1 cellular context compared by ENCODE assay signal in the genomic region with DNA sequence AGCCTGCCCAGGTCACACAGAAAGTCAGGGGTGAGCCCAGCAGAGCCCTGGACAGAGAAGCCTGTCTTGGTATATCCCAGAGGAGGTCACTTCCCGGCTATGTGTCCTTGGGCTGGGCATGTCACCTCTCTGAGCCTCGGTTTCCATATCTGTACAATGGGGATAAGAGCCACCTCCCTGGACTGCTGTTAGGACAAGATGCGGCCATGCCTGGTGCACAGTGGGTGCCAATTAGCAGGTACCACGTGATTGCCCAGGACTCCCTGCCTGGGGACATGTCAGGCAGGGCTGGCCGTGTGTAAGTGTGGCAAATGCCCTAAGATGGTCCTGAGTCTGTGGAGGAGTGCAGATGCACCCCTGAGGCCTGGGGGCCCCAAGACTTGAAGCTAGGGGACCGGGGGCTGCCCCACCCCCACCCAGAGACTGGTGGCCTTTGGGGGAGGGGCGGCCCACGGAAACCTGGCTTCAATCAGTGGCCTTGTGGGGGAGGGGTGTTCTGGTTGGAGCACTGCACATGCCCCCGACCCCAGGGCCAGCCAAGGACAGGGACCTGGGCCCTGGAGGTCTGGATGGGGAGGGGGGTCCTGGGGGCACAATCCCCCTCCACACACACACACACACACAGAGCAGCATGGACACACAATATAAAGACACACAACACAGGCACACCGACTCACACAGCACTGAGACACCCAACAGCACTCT.
TF ChIP-seq lines count a peak whose summit lies in the region.

No MANE protein-coding gene starts in this region.

TF ChIP-seq in K562, 482 proteins besides CTCF, POLR2A, EP300 and RAD21:
- TF ChIP-seq RBM25 (IDR thresholded peaks at IDR 0.05; ENCODE audit: low read depth, low read length, severe bottlenecking) (peak; percentile 75), ESRRA (IDR thresholded peaks at IDR 0.05; ENCODE audit: borderline replicate concordance, low read depth) (peak; percentile 63; the same call in 1 of the 2 replicates), ADNP (tag; IDR thresholded peaks at IDR 0.05) (peak; percentile 61; the same call in 1 of the 2 replicates), BCOR (IDR thresholded peaks at IDR 0.05) (peak; percentile 26; the same call in 1 of the 2 replicates), DIDO1 (tag; IDR thresholded peaks at IDR 0.05; ENCODE audit: low read depth) (no peak), NEUROD1 (IDR thresholded peaks at IDR 0.05; ENCODE audit: borderline replicate concordance, low read depth, low read length, partially characterized antibody) (no peak), ZNF644 (tag; IDR thresholded peaks at IDR 0.05; ENCODE audit: low read depth) (no peak)
- TF ChIP-seq, protein P1, sequence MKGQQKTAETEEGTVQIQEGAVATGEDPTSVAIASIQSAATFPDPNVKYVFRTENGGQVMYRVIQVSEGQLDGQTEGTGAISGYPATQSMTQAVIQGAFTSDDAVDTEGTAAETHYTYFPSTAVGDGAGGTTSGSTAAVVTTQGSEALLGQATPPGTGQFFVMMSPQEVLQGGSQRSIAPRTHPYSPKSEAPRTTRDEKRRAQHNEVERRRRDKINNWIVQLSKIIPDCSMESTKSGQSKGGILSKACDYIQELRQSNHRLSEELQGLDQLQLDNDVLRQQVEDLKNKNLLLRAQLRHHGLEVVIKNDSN (CRISPR knock-in tag; IDR thresholded peaks at IDR 0.05) = peak; percentile 58; the same call in 1 of the 2 replicates
- TF ChIP-seq, protein P2, sequence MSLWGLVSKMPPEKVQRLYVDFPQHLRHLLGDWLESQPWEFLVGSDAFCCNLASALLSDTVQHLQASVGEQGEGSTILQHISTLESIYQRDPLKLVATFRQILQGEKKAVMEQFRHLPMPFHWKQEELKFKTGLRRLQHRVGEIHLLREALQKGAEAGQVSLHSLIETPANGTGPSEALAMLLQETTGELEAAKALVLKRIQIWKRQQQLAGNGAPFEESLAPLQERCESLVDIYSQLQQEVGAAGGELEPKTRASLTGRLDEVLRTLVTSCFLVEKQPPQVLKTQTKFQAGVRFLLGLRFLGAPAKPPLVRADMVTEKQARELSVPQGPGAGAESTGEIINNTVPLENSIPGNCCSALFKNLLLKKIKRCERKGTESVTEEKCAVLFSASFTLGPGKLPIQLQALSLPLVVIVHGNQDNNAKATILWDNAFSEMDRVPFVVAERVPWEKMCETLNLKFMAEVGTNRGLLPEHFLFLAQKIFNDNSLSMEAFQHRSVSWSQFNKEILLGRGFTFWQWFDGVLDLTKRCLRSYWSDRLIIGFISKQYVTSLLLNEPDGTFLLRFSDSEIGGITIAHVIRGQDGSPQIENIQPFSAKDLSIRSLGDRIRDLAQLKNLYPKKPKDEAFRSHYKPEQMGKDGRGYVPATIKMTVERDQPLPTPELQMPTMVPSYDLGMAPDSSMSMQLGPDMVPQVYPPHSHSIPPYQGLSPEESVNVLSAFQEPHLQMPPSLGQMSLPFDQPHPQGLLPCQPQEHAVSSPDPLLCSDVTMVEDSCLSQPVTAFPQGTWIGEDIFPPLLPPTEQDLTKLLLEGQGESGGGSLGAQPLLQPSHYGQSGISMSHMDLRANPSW (CRISPR knock-in tag; IDR thresholded peaks at IDR 0.05) = no peak
- TF ChIP-seq, protein P3, sequence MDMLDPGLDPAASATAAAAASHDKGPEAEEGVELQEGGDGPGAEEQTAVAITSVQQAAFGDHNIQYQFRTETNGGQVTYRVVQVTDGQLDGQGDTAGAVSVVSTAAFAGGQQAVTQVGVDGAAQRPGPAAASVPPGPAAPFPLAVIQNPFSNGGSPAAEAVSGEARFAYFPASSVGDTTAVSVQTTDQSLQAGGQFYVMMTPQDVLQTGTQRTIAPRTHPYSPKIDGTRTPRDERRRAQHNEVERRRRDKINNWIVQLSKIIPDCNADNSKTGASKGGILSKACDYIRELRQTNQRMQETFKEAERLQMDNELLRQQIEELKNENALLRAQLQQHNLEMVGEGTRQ (CRISPR knock-in tag; IDR thresholded peaks at IDR 0.05) = 0 out of 2 replicates have a peak, but pooled peaks have one; percentile 6
